ENCODE assay signal across 9 cellular contexts in the genomic region with DNA sequence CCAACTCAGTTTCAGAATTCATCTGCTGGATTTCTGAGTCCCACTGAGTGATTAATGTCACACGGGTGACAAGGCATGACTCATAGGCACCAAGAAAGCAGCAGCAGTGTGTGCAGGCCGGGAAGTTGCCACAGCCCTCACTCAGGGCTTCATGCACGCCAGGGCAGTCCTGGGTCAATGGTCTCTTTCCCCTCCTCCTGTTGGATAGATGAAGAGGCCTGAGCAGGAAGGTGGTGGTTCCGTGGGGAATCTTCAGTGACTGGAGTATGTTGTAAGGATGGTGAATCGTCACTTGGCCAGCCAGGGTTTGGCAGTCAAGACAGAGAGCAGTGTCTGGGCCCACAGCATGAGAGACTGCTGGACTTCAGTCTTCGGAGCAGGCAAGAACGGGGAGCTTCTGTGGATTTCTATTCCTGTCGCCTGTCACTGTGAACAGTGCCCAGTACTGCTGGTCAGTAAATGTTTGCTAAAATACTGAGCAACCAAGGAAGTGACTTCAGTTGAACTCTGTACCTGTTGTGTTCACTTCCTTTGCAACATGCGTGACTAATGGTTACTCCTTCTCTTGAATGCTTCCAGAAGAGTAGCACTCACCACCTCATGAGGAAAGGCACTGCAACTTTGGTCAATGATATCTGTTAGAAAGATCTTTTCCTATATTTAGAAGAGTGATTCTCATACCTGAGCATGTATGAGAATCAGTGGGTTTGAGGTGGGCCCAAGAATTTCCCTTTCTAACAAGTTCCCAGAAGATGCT.
A peak's percentile ranks its signal among the peaks of the same experiment; 100 is the strongest.
DNase-seq lines count a peak whose midpoint lies in the region; ATAC-seq and TF ChIP-seq lines count a peak whose summit lies in the region.
"Had no signal": no experiment of that assay in that cellular context is flagged by ENCODE, and none has a peak within 500 bp of the region (broad histone marks: within the 10 kb centered on the region; RNA-seq: fewer than 3 reads in every experiment).

No MANE protein-coding gene starts in this region.

- H3K9me3 Mint-ChIP-seq in CD4-positive, alpha-beta T cell, result no peaks in the 10 kb centered on the region

- no peaks in the 10 kb centered on the region for H3K9me3 ChIP-seq in CD4-positive, alpha-beta T cell (ENCODE audit: control insufficient read depth, low read length)

- ATAC-seq in HG03097 (IDR thresholded peaks at IDR 0.05; ENCODE audit: low FRiP score, unreplicated experiment), result peak; percentile 51
- ATAC-seq in CD4-positive, alpha-beta T cell (ENCODE audit: poor library complexity), result no peak

- H3K27ac Mint-ChIP-seq in CD4-positive, alpha-beta T cell, result no peak overlapping the region

- no peak for TF ChIP-seq CTCF in epithelial cell of esophagus (IDR thresholded peaks at IDR 0.05; ENCODE audit: insufficient read depth, low read depth, low read length, missing control alignments)
- TF ChIP-seq CTCF in CD4-positive, alpha-beta T cell (IDR thresholded peaks at IDR 0.05), result no peak

- H3K36me3 Mint-ChIP-seq in CD4-positive, alpha-beta T cell (ENCODE audit: low read depth), result no peaks in the 10 kb centered on the region

- intact Hi-C loops in posterior vena cava (cut with DNase I), result loop anchor here in 1 of 2 donors (10.0 kb wide), 1 partner anchor 63 kb away; a partner anchor contains a TSS
- intact Hi-C loops in CD4-positive, alpha-beta T cell (cut with DNase I, micrococcal nuclease), result no loop called here

- H3K4me3 ChIP-seq in epithelial cell of esophagus (ENCODE audit: low read length), result no peak overlapping the region

- H3K27me3 Mint-ChIP-seq in CD4-positive, alpha-beta T cell, result no peaks in the 10 kb centered on the region

- no peak overlapping the region for H3K27ac ChIP-seq in CD4-positive, alpha-beta T cell (ENCODE audit: low read depth, low read length)
- H3K27ac ChIP-seq: C4-2B had no signal

- no peak overlapping the region for H3K4me3 Mint-ChIP-seq in CD4-positive, alpha-beta T cell

- peak; percentile 6 to 7 for DNase-seq in activated CD4-positive, alpha-beta T cell treated with anti-CD3 and anti-CD28 coated beads for 24 hours (ENCODE audit: low read depth in 2 of 2)
- DNase-seq in activated CD4-positive, alpha-beta T cell treated with anti-CD3 and anti-CD28 coated beads, Interleukin-2, amount 50 U/mL, for 1 hour, result no peak
- DNase-seq in SKM-1 treated with dmso at 0.1 percent for 144 hours (lab: John Stamatoyannopoulos, UW; ENCODE audit: unreplicated experiment) (peak; percentile 54), epithelial cell of esophagus (ENCODE audit: low read depth) (peak; percentile 74), posterior vena cava (ENCODE audit: low spot score) (peak; percentile 91), Ammon's horn (ENCODE audit: low spot score) (no peak)
- no peak for DNase-seq in CD4-positive, alpha-beta T cell

- POLR2A ChIA-PET in CD4-positive, alpha-beta T cell (lab: Charles Lee), result no interaction called here

- CTCF ChIA-PET in CD4-positive, alpha-beta T cell (lab: Charles Lee), result no interaction called here

- peaks cover 3% of the 10 kb centered on the region for H3K4me1 Mint-ChIP-seq in CD4-positive, alpha-beta T cell (ENCODE audit: low read depth)

- no peaks in the 10 kb centered on the region for H3K27me3 ChIP-seq in CD4-positive, alpha-beta T cell (ENCODE audit: control insufficient read depth, insufficient read depth, low read length)

Comparison
In these comparisons a context has a peak if more than half of its experiments do, and no peak if none do; other contexts are left out.
1. DNase-seq: peak in activated CD4-positive, alpha-beta T cell treated with anti-CD3 and anti-CD28 coated beads for 24 hours (2 of 2), SKM-1 treated with dmso at 0.1 percent for 144 hours (single experiment), epithelial cell of esophagus (single experiment) and posterior vena cava (single experiment); none in activated CD4-positive, alpha-beta T cell treated with anti-CD3 and anti-CD28 coated beads, Interleukin-2, amount 50 U/mL, for 1 hour (single experiment), CD4-positive, alpha-beta T cell (0 of 10) and Ammon's horn (single experiment).